ENCODE assay signal across 13 cellular contexts in the genomic region with DNA sequence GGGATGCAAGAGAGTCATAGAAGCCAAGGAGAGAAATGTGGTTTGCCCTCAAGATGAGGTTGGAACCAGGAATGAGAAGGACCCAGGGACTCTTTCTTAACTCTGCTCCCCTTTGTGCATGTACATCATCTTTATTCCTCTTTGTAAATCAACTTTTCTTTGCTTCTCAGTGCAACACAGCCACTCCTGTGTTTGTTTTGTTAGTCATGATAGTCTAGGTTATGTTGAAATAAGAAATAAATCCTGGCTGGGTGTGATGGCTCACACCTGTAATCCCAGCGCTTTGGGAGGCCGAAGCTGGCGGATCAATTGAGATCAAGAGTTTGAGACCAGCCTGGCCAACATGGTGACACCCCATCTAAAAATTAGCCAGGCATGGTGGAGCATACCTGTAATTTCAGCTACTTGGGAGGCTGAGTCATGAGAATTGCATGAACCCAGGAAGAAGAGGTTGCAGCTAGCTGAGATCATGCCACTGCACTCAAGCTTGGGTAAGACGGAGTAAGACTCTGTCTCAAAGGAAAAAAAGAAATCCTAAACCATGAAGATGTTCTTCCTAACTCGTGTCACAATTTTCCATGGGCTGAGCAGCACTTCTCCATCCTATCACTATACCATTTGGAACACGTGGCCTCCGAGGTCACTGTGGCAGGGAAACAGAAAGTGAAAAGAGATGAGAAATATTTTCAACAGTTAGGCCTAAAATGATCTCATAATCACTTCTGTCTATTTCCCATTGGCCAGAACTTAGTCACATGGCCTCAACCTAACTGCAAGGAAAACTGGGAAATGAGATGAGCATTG.
A peak's percentile ranks its signal among the peaks of the same experiment; 100 is the strongest.
DNase-seq lines count a peak whose midpoint lies in the region; ATAC-seq and TF ChIP-seq lines count a peak whose summit lies in the region.
"Had no signal": no experiment of that assay in that cellular context is flagged by ENCODE, and none has a peak within 500 bp of the region (broad histone marks: within the 10 kb centered on the region; RNA-seq: fewer than 3 reads in every experiment).

No MANE protein-coding gene starts in this region.

- no peak for ATAC-seq in GM21381 (IDR thresholded peaks at IDR 0.05; ENCODE audit: unreplicated experiment)
- ATAC-seq: psoas muscle had no signal

- no peaks in the 10 kb centered on the region for H3K27me3 ChIP-seq in MG63
- H3K27me3 ChIP-seq: BLaER1 treated with 17β-estradiol and CSF1 and Interleukin-3, amounts not matched to agents 10 nM and 100 nM had no signal

- peaks cover 7% of the 10 kb centered on the region; the same call in 1 of the 2 replicates for H3K9me3 ChIP-seq in MG63
- H3K9me3 ChIP-seq: BLaER1 treated with 17β-estradiol and CSF1 and Interleukin-3, amounts not matched to agents 10 nM and 100 nM; psoas muscle had no signal

- no peaks in the 10 kb centered on the region; the same call in 1 of the 2 replicates for H3K36me3 ChIP-seq in MG63
- H3K36me3 ChIP-seq: BLaER1 treated with 17β-estradiol and CSF1 and Interleukin-3, amounts not matched to agents 10 nM and 100 nM had no signal

- no peak overlapping the region for H3K4me3 ChIP-seq in MG63
- H3K4me3 ChIP-seq: BLaER1 treated with 17β-estradiol and CSF1 and Interleukin-3, amounts not matched to agents 10 nM and 100 nM; psoas muscle had no signal

- H3K27me3 Mint-ChIP-seq in chondrocyte (ENCODE audit: low read depth), result no peaks in the 10 kb centered on the region
- no peaks in the 10 kb centered on the region for H3K27me3 Mint-ChIP-seq in mesothelial cell of epicardium (ENCODE audit: low read depth)
- H3K27me3 Mint-ChIP-seq: activated CD4-positive, alpha-beta memory T cell treated with anti-CD3 and anti-CD28 coated beads, Interleukin-2, amount 10 ng/mL, durations not matched to agents 7 days and 5 days; brain had no signal

- peak overlapping the region; percentile 38 for H3K27ac Mint-ChIP-seq in chondrocyte (ENCODE audit: unreplicated experiment)
- H3K27ac Mint-ChIP-seq in mesothelial cell of epicardium, result peak overlapping the region; percentile 22
- H3K27ac Mint-ChIP-seq: activated CD4-positive, alpha-beta memory T cell treated with anti-CD3 and anti-CD28 coated beads, Interleukin-2, amount 10 ng/mL, durations not matched to agents 7 days and 5 days had no signal

- no peak overlapping the region for H3K4me3 Mint-ChIP-seq in chondrocyte (ENCODE audit: unreplicated experiment)
- no peak overlapping the region for H3K4me3 Mint-ChIP-seq in mesothelial cell of epicardium
- H3K4me3 Mint-ChIP-seq: activated CD4-positive, alpha-beta memory T cell treated with anti-CD3 and anti-CD28 coated beads, Interleukin-2, amount 10 ng/mL, durations not matched to agents 7 days and 5 days; brain had no signal

- peak; percentile 25 for DNase-seq in AG08395 (ENCODE audit: low spot score)
- DNase-seq in MG63, result peak; percentile 61
- DNase-seq in chondrocyte (ENCODE audit: low spot score), result no peak
- no peak for DNase-seq in mesothelial cell of epicardium (ENCODE audit: low spot score in 2 of 2, unreplicated experiment in 2 of 2)
- DNase-seq in stimulated activated CD4-positive, alpha-beta T cell treated with anti-CD3 and anti-CD28 coated beads, Interleukin-4, amount 100 ng/mL, for 4 hours, result no peak
- no peak for DNase-seq in DMS 273 (lab: John Stamatoyannopoulos, UW; ENCODE audit: unreplicated experiment)
- DNase-seq in effector CD8-positive, alpha-beta T cell (lab: John Stamatoyannopoulos, UW), result no peak
- DNase-seq: activated CD4-positive, alpha-beta memory T cell treated with anti-CD3 and anti-CD28 coated beads, Interleukin-2, amount 10 ng/mL, durations not matched to agents 7 days and 5 days; NCI-H2081 had no signal

- no peak for TF ChIP-seq CTCF in chondrocyte (IDR thresholded peaks at IDR 0.05)
- no peak for TF ChIP-seq CTCF in mesothelial cell of epicardium (IDR thresholded peaks at IDR 0.05; ENCODE audit: unreplicated experiment)

- peaks cover 16% of the 10 kb centered on the region for H3K4me1 Mint-ChIP-seq in chondrocyte (ENCODE audit: low read depth)
- peaks cover 17% of the 10 kb centered on the region for H3K4me1 Mint-ChIP-seq in mesothelial cell of epicardium
- H3K4me1 Mint-ChIP-seq: activated CD4-positive, alpha-beta memory T cell treated with anti-CD3 and anti-CD28 coated beads, Interleukin-2, amount 10 ng/mL, durations not matched to agents 7 days and 5 days had no signal

- H3K9me3 Mint-ChIP-seq in chondrocyte (ENCODE audit: low read depth) (peaks cover 4% of the 10 kb centered on the region), mesothelial cell of epicardium (peaks cover 8% of the 10 kb centered on the region)
- H3K9me3 Mint-ChIP-seq: activated CD4-positive, alpha-beta memory T cell treated with anti-CD3 and anti-CD28 coated beads, Interleukin-2, amount 10 ng/mL, durations not matched to agents 7 days and 5 days had no signal

- H3K36me3 Mint-ChIP-seq in chondrocyte (ENCODE audit: low read depth) (peaks cover 5% of the 10 kb centered on the region), mesothelial cell of epicardium (no peaks in the 10 kb centered on the region)
- H3K36me3 Mint-ChIP-seq: brain had no signal

Comparison
In these comparisons a context has a peak if more than half of its experiments do, and no peak if none do; other contexts are left out.
1. DNase-seq: peak in AG08395 (single experiment) and MG63 (single experiment); none in chondrocyte (single experiment), mesothelial cell of epicardium (0 of 2), stimulated activated CD4-positive, alpha-beta T cell treated with anti-CD3 and anti-CD28 coated beads, Interleukin-4, amount 100 ng/mL, for 4 hours (0 of 2), DMS 273 (single experiment) and effector CD8-positive, alpha-beta T cell (single experiment).